In the genomic region with DNA sequence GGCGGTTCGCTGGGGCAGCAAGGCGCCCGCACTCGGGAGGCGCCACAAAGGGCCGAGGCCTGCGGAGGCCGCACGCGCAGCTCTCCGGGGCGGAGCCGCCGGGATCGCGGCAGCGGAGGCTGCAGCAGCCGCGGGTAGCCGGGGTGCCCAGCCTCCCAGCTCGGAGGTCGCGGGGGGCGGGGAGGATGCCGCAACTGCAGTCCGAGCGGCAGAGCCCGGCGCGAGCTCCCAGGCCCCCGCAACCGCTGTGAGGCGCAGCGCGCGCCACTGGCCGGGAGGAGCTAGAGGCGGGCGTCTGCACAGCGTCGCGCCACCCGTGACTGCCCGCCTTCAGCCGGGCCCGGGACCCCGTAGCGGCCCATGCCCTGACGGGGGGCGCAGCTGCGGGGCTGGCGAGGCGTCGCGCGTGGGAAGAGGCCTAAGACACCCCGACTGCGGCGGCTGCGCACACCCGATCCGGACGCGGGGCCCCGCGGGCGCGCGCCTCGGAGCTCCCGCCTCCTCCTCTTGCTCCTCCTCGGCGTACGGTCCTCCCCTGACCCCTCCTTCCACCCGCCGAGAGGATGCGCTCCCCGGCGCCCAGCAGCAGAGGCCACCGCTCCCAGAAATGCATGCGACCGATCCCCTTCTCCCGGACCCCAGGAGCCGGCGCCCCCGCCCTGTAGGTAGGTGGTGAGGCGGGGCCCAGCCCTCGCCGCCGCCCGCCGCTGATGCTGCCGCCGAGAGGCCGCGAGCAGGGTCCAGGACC, we compare ENCODE assay signal across 1 cellular context.
TF ChIP-seq lines count a peak whose summit lies in the region.

A gene with protein sequence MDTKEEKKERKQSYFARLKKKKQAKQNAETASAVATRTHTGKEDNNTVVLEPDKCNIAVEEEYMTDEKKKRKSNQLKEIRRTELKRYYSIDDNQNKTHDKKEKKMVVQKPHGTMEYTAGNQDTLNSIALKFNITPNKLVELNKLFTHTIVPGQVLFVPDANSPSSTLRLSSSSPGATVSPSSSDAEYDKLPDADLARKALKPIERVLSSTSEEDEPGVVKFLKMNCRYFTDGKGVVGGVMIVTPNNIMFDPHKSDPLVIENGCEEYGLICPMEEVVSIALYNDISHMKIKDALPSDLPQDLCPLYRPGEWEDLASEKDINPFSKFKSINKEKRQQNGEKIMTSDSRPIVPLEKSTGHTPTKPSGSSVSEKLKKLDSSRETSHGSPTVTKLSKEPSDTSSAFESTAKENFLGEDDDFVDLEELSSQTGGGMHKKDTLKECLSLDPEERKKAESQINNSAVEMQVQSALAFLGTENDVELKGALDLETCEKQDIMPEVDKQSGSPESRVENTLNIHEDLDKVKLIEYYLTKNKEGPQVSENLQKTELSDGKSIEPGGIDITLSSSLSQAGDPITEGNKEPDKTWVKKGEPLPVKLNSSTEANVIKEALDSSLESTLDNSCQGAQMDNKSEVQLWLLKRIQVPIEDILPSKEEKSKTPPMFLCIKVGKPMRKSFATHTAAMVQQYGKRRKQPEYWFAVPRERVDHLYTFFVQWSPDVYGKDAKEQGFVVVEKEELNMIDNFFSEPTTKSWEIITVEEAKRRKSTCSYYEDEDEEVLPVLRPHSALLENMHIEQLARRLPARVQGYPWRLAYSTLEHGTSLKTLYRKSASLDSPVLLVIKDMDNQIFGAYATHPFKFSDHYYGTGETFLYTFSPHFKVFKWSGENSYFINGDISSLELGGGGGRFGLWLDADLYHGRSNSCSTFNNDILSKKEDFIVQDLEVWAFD (plus strand): TSS at position 558 of the 748 bp plus-strand sequence. CDS start 24,395 bp downstream, outside the sequence.

TF ChIP-seq in HepG2, 621 proteins besides CTCF, POLR2A, EP300 and RAD21 (continued from another document and continues in another):
- TF ChIP-seq, protein P1, sequence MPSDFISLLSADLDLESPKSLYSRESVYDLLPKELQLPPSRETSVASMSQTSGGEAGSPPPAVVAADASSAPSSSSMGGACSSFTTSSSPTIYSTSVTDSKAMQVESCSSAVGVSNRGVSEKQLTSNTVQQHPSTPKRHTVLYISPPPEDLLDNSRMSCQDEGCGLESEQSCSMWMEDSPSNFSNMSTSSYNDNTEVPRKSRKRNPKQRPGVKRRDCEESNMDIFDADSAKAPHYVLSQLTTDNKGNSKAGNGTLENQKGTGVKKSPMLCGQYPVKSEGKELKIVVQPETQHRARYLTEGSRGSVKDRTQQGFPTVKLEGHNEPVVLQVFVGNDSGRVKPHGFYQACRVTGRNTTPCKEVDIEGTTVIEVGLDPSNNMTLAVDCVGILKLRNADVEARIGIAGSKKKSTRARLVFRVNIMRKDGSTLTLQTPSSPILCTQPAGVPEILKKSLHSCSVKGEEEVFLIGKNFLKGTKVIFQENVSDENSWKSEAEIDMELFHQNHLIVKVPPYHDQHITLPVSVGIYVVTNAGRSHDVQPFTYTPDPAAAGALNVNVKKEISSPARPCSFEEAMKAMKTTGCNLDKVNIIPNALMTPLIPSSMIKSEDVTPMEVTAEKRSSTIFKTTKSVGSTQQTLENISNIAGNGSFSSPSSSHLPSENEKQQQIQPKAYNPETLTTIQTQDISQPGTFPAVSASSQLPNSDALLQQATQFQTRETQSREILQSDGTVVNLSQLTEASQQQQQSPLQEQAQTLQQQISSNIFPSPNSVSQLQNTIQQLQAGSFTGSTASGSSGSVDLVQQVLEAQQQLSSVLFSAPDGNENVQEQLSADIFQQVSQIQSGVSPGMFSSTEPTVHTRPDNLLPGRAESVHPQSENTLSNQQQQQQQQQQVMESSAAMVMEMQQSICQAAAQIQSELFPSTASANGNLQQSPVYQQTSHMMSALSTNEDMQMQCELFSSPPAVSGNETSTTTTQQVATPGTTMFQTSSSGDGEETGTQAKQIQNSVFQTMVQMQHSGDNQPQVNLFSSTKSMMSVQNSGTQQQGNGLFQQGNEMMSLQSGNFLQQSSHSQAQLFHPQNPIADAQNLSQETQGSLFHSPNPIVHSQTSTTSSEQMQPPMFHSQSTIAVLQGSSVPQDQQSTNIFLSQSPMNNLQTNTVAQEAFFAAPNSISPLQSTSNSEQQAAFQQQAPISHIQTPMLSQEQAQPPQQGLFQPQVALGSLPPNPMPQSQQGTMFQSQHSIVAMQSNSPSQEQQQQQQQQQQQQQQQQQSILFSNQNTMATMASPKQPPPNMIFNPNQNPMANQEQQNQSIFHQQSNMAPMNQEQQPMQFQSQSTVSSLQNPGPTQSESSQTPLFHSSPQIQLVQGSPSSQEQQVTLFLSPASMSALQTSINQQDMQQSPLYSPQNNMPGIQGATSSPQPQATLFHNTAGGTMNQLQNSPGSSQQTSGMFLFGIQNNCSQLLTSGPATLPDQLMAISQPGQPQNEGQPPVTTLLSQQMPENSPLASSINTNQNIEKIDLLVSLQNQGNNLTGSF (CRISPR knock-in tag; IDR thresholded peaks at IDR 0.05): no peak
- TF ChIP-seq, protein P2, sequence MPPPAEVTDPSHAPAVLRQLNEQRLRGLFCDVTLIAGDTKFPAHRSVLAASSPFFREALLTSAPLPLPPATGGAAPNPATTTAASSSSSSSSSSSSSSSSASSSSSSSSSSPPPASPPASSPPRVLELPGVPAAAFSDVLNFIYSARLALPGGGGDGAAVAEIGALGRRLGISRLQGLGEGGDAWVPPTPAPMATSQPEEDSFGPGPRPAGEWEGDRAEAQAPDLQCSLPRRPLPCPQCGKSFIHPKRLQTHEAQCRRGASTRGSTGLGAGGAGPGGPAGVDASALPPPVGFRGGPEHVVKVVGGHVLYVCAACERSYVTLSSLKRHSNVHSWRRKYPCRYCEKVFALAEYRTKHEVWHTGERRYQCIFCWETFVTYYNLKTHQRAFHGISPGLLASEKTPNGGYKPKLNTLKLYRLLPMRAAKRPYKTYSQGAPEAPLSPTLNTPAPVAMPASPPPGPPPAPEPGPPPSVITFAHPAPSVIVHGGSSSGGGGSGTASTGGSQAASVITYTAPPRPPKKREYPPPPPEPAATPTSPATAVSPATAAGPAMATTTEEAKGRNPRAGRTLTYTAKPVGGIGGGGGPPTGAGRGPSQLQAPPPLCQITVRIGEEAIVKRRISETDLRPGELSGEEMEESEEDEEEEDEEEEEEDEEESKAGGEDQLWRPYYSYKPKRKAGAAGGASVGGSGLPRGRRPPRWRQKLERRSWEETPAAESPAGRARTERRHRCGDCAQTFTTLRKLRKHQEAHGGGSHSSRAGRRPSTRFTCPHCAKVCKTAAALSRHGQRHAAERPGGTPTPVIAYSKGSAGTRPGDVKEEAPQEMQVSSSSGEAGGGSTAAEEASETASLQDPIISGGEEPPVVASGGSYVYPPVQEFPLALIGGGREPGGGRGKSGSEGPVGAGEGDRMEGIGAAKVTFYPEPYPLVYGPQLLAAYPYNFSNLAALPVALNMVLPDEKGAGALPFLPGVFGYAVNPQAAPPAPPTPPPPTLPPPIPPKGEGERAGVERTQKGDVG (CRISPR knock-in tag; IDR thresholded peaks at IDR 0.05; ENCODE audit: borderline replicate concordance): 0 out of 2 replicates have a peak, but pooled peaks have one; percentile 56
- TF ChIP-seq, protein P3, sequence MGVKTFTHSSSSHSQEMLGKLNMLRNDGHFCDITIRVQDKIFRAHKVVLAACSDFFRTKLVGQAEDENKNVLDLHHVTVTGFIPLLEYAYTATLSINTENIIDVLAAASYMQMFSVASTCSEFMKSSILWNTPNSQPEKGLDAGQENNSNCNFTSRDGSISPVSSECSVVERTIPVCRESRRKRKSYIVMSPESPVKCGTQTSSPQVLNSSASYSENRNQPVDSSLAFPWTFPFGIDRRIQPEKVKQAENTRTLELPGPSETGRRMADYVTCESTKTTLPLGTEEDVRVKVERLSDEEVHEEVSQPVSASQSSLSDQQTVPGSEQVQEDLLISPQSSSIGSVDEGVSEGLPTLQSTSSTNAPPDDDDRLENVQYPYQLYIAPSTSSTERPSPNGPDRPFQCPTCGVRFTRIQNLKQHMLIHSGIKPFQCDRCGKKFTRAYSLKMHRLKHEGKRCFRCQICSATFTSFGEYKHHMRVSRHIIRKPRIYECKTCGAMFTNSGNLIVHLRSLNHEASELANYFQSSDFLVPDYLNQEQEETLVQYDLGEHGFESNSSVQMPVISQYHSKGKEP (CRISPR knock-in tag; IDR thresholded peaks at IDR 0.05): no peak
- TF ChIP-seq ISX (CRISPR knock-in tag; conservative IDR thresholded peaks at IDR 0.05) (0 out of 2 replicates have a peak, but pooled peaks have one; percentile 69), CC2D1A (CRISPR knock-in tag; IDR thresholded peaks at IDR 0.05) (no peak), XBP1 (CRISPR knock-in tag; IDR thresholded peaks at IDR 0.05) (no peak), SOX6 (IDR thresholded peaks at IDR 0.05) (no peak), SOX6 (CRISPR knock-in tag; IDR thresholded peaks at IDR 0.05) (no peak), KLF12 (CRISPR knock-in tag; IDR thresholded peaks at IDR 0.05; ENCODE audit: borderline replicate concordance) (peak; percentile 33), SP2 (CRISPR knock-in tag; IDR thresholded peaks at IDR 0.05) (peak; percentile 14; the same call in 1 of the 2 replicates), ZNF660 (CRISPR knock-in tag; IDR thresholded peaks at IDR 0.05; ENCODE audit: borderline replicate concordance, low read depth) (no peak), BRD4 (CRISPR knock-in tag; IDR thresholded peaks at IDR 0.05) (peak; percentile 56), ZFP90 (CRISPR knock-in tag; IDR thresholded peaks at IDR 0.05; ENCODE audit: borderline replicate concordance) (peak; percentile 59; the same call in 1 of the 2 replicates), KDM3A (CRISPR knock-in tag; IDR thresholded peaks at IDR 0.05; ENCODE audit: low read depth) (no peak), SP1 (IDR thresholded peaks at IDR 0.05) (no peak), SP1 (CRISPR knock-in tag; IDR thresholded peaks at IDR 0.05) (no peak; the same call in 1 of the 2 replicates), ZNF788 (CRISPR knock-in tag; IDR thresholded peaks at IDR 0.05; ENCODE audit: borderline replicate concordance) (peak; percentile 77; the same call in 1 of the 2 replicates)
- TF ChIP-seq, protein P4, sequence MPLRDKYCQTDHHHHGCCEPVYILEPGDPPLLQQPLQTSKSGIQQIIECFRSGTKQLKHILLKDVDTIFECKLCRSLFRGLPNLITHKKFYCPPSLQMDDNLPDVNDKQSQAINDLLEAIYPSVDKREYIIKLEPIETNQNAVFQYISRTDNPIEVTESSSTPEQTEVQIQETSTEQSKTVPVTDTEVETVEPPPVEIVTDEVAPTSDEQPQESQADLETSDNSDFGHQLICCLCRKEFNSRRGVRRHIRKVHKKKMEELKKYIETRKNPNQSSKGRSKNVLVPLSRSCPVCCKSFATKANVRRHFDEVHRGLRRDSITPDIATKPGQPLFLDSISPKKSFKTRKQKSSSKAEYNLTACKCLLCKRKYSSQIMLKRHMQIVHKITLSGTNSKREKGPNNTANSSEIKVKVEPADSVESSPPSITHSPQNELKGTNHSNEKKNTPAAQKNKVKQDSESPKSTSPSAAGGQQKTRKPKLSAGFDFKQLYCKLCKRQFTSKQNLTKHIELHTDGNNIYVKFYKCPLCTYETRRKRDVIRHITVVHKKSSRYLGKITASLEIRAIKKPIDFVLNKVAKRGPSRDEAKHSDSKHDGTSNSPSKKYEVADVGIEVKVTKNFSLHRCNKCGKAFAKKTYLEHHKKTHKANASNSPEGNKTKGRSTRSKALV (CRISPR knock-in tag; IDR thresholded peaks at IDR 0.05): peak; percentile 23; the same call in 1 of the 2 replicates
- TF ChIP-seq, protein P5, sequence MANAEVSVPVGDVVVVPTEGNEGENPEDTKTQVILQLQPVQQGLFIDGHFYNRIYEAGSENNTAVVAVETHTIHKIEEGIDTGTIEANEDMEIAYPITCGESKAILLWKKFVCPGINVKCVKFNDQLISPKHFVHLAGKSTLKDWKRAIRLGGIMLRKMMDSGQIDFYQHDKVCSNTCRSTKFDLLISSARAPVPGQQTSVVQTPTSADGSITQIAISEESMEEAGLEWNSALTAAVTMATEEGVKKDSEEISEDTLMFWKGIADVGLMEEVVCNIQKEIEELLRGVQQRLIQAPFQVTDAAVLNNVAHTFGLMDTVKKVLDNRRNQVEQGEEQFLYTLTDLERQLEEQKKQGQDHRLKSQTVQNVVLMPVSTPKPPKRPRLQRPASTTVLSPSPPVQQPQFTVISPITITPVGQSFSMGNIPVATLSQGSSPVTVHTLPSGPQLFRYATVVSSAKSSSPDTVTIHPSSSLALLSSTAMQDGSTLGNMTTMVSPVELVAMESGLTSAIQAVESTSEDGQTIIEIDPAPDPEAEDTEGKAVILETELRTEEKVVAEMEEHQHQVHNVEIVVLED (CRISPR knock-in tag; IDR thresholded peaks at IDR 0.05; ENCODE audit: borderline replicate concordance): 0 out of 2 replicates have a peak, but pooled peaks have one; percentile 20
- TF ChIP-seq, protein P6, sequence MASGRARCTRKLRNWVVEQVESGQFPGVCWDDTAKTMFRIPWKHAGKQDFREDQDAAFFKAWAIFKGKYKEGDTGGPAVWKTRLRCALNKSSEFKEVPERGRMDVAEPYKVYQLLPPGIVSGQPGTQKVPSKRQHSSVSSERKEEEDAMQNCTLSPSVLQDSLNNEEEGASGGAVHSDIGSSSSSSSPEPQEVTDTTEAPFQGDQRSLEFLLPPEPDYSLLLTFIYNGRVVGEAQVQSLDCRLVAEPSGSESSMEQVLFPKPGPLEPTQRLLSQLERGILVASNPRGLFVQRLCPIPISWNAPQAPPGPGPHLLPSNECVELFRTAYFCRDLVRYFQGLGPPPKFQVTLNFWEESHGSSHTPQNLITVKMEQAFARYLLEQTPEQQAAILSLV (CRISPR knock-in tag; IDR thresholded peaks at IDR 0.05; ENCODE audit: borderline replicate concordance): no peak
- TF ChIP-seq, protein P7, sequence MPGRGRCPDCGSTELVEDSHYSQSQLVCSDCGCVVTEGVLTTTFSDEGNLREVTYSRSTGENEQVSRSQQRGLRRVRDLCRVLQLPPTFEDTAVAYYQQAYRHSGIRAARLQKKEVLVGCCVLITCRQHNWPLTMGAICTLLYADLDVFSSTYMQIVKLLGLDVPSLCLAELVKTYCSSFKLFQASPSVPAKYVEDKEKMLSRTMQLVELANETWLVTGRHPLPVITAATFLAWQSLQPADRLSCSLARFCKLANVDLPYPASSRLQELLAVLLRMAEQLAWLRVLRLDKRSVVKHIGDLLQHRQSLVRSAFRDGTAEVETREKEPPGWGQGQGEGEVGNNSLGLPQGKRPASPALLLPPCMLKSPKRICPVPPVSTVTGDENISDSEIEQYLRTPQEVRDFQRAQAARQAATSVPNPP (CRISPR knock-in tag; IDR thresholded peaks at IDR 0.05): peak; percentile 75
- TF ChIP-seq, protein P8, sequence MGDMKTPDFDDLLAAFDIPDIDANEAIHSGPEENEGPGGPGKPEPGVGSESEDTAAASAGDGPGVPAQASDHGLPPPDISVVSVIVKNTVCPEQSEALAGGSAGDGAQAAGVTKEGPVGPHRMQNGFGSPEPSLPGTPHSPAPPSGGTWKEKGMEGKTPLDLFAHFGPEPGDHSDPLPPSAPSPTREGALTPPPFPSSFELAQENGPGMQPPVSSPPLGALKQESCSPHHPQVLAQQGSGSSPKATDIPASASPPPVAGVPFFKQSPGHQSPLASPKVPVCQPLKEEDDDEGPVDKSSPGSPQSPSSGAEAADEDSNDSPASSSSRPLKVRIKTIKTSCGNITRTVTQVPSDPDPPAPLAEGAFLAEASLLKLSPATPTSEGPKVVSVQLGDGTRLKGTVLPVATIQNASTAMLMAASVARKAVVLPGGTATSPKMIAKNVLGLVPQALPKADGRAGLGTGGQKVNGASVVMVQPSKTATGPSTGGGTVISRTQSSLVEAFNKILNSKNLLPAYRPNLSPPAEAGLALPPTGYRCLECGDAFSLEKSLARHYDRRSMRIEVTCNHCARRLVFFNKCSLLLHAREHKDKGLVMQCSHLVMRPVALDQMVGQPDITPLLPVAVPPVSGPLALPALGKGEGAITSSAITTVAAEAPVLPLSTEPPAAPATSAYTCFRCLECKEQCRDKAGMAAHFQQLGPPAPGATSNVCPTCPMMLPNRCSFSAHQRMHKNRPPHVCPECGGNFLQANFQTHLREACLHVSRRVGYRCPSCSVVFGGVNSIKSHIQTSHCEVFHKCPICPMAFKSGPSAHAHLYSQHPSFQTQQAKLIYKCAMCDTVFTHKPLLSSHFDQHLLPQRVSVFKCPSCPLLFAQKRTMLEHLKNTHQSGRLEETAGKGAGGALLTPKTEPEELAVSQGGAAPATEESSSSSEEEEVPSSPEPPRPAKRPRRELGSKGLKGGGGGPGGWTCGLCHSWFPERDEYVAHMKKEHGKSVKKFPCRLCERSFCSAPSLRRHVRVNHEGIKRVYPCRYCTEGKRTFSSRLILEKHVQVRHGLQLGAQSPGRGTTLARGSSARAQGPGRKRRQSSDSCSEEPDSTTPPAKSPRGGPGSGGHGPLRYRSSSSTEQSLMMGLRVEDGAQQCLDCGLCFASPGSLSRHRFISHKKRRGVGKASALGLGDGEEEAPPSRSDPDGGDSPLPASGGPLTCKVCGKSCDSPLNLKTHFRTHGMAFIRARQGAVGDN (CRISPR knock-in tag; IDR thresholded peaks at IDR 0.05): peak; percentile 91
